ENCODE assay signal across 22 cellular contexts in genomic region chr11:75292943-75293342, GRCh38. TPM values are rescaled to one million over a fixed set of nuclear protein-coding genes. Genes with fewer than 3 reads are reported as not detected.
DNase-seq lines count a peak whose midpoint lies in the region; ATAC-seq, FAIRE-seq and TF ChIP-seq lines count a peak whose summit lies in the region.
"Had no signal": no experiment of that assay in that cellular context is flagged by ENCODE, and none has a peak within 500 bp of the region (broad histone marks: within the 10 kb centered on the region; RNA-seq: fewer than 3 reads in every experiment).

No MANE protein-coding gene starts in this region.

- TF ChIP-seq CTCF in Panc1 (IDR thresholded peaks at IDR 0.05), result no peak
- TF ChIP-seq CTCF in kidney (IDR thresholded peaks at IDR 0.05; ENCODE audit: borderline replicate concordance, extremely low read depth, insufficient read depth), result no peak

- BruUV-seq in Panc1 (replicated peaks; lab: Mats Ljungman, UMichigan), result no TSS peak

- no peak for FAIRE-seq in kidney (lab: Jason Lieb, UNC)
- FAIRE-seq: H54 had no signal

- H3K9me3 ChIP-seq in Panc1 (ENCODE audit: control insufficient read depth, insufficient read depth, low read depth, low read length), result no peaks in the 10 kb centered on the region
- H3K9me3 ChIP-seq in kidney (ENCODE audit: control insufficient read depth in 1 of 2, low read length in 2 of 2), result no peaks in the 10 kb centered on the region
- H3K9me3 ChIP-seq: SJSA1 had no signal

- H3K4me3 ChIP-seq in Panc1 (ENCODE audit: low read depth in 2 of 2, low read length in 2 of 2) (no peak overlapping the region), kidney (ENCODE audit: low read length in 2 of 2) (no peak overlapping the region)
- H3K4me3 ChIP-seq: SJSA1 had no signal

- H3K9me3 Mint-ChIP-seq in activated naive CD4-positive, alpha-beta T cell treated with anti-CD3 and anti-CD28 coated beads, Interleukin-2, amount 10 ng/mL, durations not matched to agents 7 days and 5 days, result no peaks in the 10 kb centered on the region

- no peak overlapping the region for H3K9ac ChIP-seq in kidney (ENCODE audit: low read length in 2 of 2)

- in situ Hi-C loops in Panc1 (cut with HindIII; ENCODE audit: low pct_unique_long_range_greater_than_20kb, low sequenced_read_pairs), result no loop called here

- no peaks in the 10 kb centered on the region for H3K27me3 Mint-ChIP-seq in activated naive CD4-positive, alpha-beta T cell treated with anti-CD3 and anti-CD28 coated beads, Interleukin-2, amount 10 ng/mL, durations not matched to agents 7 days and 5 days

- ATAC-seq in Panc1, result no peak
- ATAC-seq: Right ventricle myocardium inferior had no signal

- H3K4me1 ChIP-seq in Panc1 (ENCODE audit: control insufficient read depth, insufficient read depth, low read length), result peaks cover 19% of the 10 kb centered on the region
- peaks cover 0 to 8% of the 10 kb centered on the region in 2 donors for H3K4me1 ChIP-seq in kidney (ENCODE audit: control insufficient read depth in 1 of 2, insufficient read depth in 1 of 2, low read depth in 1 of 2, low read length in 2 of 2)
- H3K4me1 ChIP-seq: SJSA1 had no signal

- H3K36me3 ChIP-seq in Panc1 (ENCODE audit: control insufficient read depth, insufficient read depth, low read length) (no peaks in the 10 kb centered on the region), kidney (ENCODE audit: control insufficient read depth in 1 of 2, insufficient read depth in 2 of 2, low read length in 2 of 2) (no peaks in the 10 kb centered on the region)
- H3K36me3 ChIP-seq: SJSA1 had no signal

- DNase-seq in activated naive CD4-positive, alpha-beta T cell treated with anti-CD3 and anti-CD28 coated beads, Interleukin-2, amount 10 ng/mL, durations not matched to agents 7 days and 5 days, result no peak
- no peak for DNase-seq in activated naive CD4-positive, alpha-beta T cell treated with anti-CD3 and anti-CD28 coated beads, Interleukin-2, amount 50 U/mL, for 16 hours
- DNase-seq in Panc1 (ENCODE audit: low read depth, low spot score) (no peak), kidney (peak; percentile 29), pulmonary artery endothelial cell (ENCODE audit: low read depth, low spot score) (peak; percentile 65), cortex of kidney (lab: John Stamatoyannopoulos, UW) (no peak), NCI-H226 (no peak)
- DNase-seq: 8988T, EL, GF-D8, Karpas-422, MV-4-11, NCI-H1694, NCI-H2081, NCI-H2171, NCI-H524 treated with DMSO at 0.1 percent for 48 hours had no signal

- no peaks in the 10 kb centered on the region for H3K27me3 ChIP-seq in Panc1 (ENCODE audit: control insufficient read depth, insufficient read depth, low read length)
- H3K27me3 ChIP-seq: SJSA1 had no signal

- H3K27ac Mint-ChIP-seq in activated naive CD4-positive, alpha-beta T cell treated with anti-CD3 and anti-CD28 coated beads, Interleukin-2, amount 10 ng/mL, durations not matched to agents 7 days and 5 days, result peak overlapping the region; percentile 28

- H3K4me1 Mint-ChIP-seq in activated naive CD4-positive, alpha-beta T cell treated with anti-CD3 and anti-CD28 coated beads, Interleukin-2, amount 10 ng/mL, durations not matched to agents 7 days and 5 days, result no peaks in the 10 kb centered on the region

- POLR2A ChIA-PET in Panc1 (lab: Charles Lee), result no interaction called here

- H3K4me3 Mint-ChIP-seq in activated naive CD4-positive, alpha-beta T cell treated with anti-CD3 and anti-CD28 coated beads, Interleukin-2, amount 10 ng/mL, durations not matched to agents 7 days and 5 days, result no peak overlapping the region

- peaks cover 2% of the 10 kb centered on the region for H3K36me3 Mint-ChIP-seq in activated naive CD4-positive, alpha-beta T cell treated with anti-CD3 and anti-CD28 coated beads, Interleukin-2, amount 10 ng/mL, durations not matched to agents 7 days and 5 days

- H3K27ac ChIP-seq in Panc1 (ENCODE audit: low read length) (peak overlapping the region; percentile 10; the same call in 1 of the 2 replicates), kidney (ENCODE audit: low read depth in 2 of 2, low read length in 2 of 2) (no peak overlapping the region)
- H3K27ac ChIP-seq: C4-2B, SJSA1 had no signal

- intact Hi-C loops in Panc1 (cut with micrococcal nuclease; ENCODE audit: unreplicated experiment) (no loop called here), kidney (cut with DNase I) (no loop called here)

- CTCF ChIA-PET in activated naive CD4-positive, alpha-beta T cell treated with anti-CD3 and anti-CD28 coated beads, Interleukin-2, amount 10 ng/mL, durations not matched to agents 7 days and 5 days (lab: Charles Lee), result interaction anchor here (1.0 kb wide), 2 partner anchors 90 to 92 kb away, joined by 3 to 4 read pairs; no protein-coding TSS in a partner anchor
- CTCF ChIA-PET in Panc1 (lab: Charles Lee), result no interaction called here

RNA-seq across cellular contexts. Expression of gene TPBGL, which starts 52.4 kb away (rescaled TPM):
- total RNA-seq in Panc1 (2021; ENCODE audit: unreplicated experiment), result 0.54 TPM
- 0.80 TPM for polyA plus RNA-seq in Panc1 (2012; ENCODE audit: insufficient read length)
- 0.69 TPM for total RNA-seq in kidney
- polyA plus RNA-seq in kidney (ENCODE audit: insufficient read depth, low read depth, low replicate concordance), result 0.13 TPM
- total RNA-seq in pulmonary artery endothelial cell, result under 0.01 and 0.07 TPM in 2 replicates
- total RNA-seq: M059J, OCI-LY7, SJSA1 had no signal

RNA-seq across cellular contexts. Expression of gene ARRB1, which starts 58.5 kb away (rescaled TPM):
- total RNA-seq in Panc1 (2021; ENCODE audit: unreplicated experiment), result 219 TPM
- 236 TPM for polyA plus RNA-seq in Panc1 (2012; ENCODE audit: insufficient read length)
- 53.8 TPM for total RNA-seq in kidney
- polyA plus RNA-seq in kidney (ENCODE audit: insufficient read depth, low read depth, low replicate concordance), result 17.6 TPM
- 94.5 and 156 TPM in 2 replicates for total RNA-seq in pulmonary artery endothelial cell
- total RNA-seq: OCI-LY7 had no signal

Comparison
In these comparisons a context has a peak if more than half of its experiments do, and no peak if none do; other contexts are left out.
1. DNase-seq: peak in kidney (single experiment) and pulmonary artery endothelial cell (single experiment); none in activated naive CD4-positive, alpha-beta T cell treated with anti-CD3 and anti-CD28 coated beads, Interleukin-2, amount 10 ng/mL, durations not matched to agents 7 days and 5 days (single experiment), activated naive CD4-positive, alpha-beta T cell treated with anti-CD3 and anti-CD28 coated beads, Interleukin-2, amount 50 U/mL, for 16 hours (single experiment), Panc1 (single experiment), cortex of kidney (single experiment) and NCI-H226 (single experiment).